8 cellular contexts compared by ENCODE assay signal in genomic region chrX:16892504-16893362, GRCh38. TPM values are rescaled to one million over a fixed set of nuclear protein-coding genes. Genes with fewer than 3 reads are reported as not detected.
A peak's percentile ranks its signal among the peaks of the same experiment; 100 is the strongest.
DNase-seq lines count a peak whose midpoint lies in the region; ATAC-seq and TF ChIP-seq lines count a peak whose summit lies in the region.

No MANE protein-coding gene starts in this region.

- H3K36me3 ChIP-seq in WERI-Rb-1 = no peaks in the 10 kb centered on the region

- peaks cover 12% of the 10 kb centered on the region for H3K27me3 ChIP-seq in WERI-Rb-1 (ENCODE audit: insufficient read depth, low read depth, severe bottlenecking)

- H3K27ac ChIP-seq in WERI-Rb-1 = peak overlapping the region; percentile 42; the same call in 1 of the 2 replicates

- no peak overlapping the region for H3K4me3 ChIP-seq in WERI-Rb-1 (ENCODE audit: low read depth, low read length)

- ATAC-seq in GM18502 (IDR thresholded peaks at IDR 0.05; ENCODE audit: poor library complexity, unreplicated experiment) (peak; percentile 84), HG03135 (IDR thresholded peaks at IDR 0.05; ENCODE audit: unreplicated experiment) (peak; percentile 76)

- peak; percentile 92 for TF ChIP-seq CTCF in WERI-Rb-1 (IDR thresholded peaks at IDR 0.05; ENCODE audit: low read depth, low read length)

- DNase-seq in A172 (ENCODE audit: low spot score) = peak; percentile 87
- peak; percentile 50 for DNase-seq in NCI-H345 treated with DMSO at 0.1 percent for 48 hours (lab: John Stamatoyannopoulos, UW; ENCODE audit: unreplicated experiment)
- peak; percentile 87 for DNase-seq in WERI-Rb-1
- peak; percentile 36 for DNase-seq in cerebellum (ENCODE audit: low spot score)
- DNase-seq in kidney tubule cell (ENCODE audit: low spot score) = peak; percentile 79
- peak; percentile 65 for DNase-seq in stimulated activated CD4-positive, alpha-beta T cell treated with anti-CD3 and anti-CD28 coated beads, Interleukin-4, amount 100 ng/mL, for 24 hours

- H3K9me3 ChIP-seq in WERI-Rb-1 (ENCODE audit: severe bottlenecking) = no peaks in the 10 kb centered on the region

RNA-seq across cellular contexts. Expression of gene RBBP7, which starts 22.6 kb away (rescaled TPM):
- total RNA-seq in A172 (2014; rRNA removed; shearing (Covaris generic)) = 260 and 261 TPM in 2 replicates
- 64.2 TPM for total RNA-seq in cerebellum

RNA-seq across cellular contexts. Expression of gene REPS2, which starts 53.7 kb away (rescaled TPM):
- 1.4 and 1.7 TPM in 2 replicates for total RNA-seq in A172 (2014; rRNA removed; shearing (Covaris generic))
- 16.2 TPM for total RNA-seq in cerebellum

Comparison
In these comparisons a context has a peak if more than half of its experiments do, and no peak if none do; other contexts are left out.
1. DNase-seq: peak in every context shown above with its lines; median percentile 87 in A172; 87 in WERI-Rb-1; 79 in kidney tubule cell; 65 in stimulated activated CD4-positive, alpha-beta T cell treated with anti-CD3 and anti-CD28 coated beads, Interleukin-4, amount 100 ng/mL, for 24 hours; 50 in NCI-H345 treated with DMSO at 0.1 percent for 48 hours; 36 in cerebellum.